Comparison of ENCODE assay signal across 1 cellular context in the genomic region with DNA sequence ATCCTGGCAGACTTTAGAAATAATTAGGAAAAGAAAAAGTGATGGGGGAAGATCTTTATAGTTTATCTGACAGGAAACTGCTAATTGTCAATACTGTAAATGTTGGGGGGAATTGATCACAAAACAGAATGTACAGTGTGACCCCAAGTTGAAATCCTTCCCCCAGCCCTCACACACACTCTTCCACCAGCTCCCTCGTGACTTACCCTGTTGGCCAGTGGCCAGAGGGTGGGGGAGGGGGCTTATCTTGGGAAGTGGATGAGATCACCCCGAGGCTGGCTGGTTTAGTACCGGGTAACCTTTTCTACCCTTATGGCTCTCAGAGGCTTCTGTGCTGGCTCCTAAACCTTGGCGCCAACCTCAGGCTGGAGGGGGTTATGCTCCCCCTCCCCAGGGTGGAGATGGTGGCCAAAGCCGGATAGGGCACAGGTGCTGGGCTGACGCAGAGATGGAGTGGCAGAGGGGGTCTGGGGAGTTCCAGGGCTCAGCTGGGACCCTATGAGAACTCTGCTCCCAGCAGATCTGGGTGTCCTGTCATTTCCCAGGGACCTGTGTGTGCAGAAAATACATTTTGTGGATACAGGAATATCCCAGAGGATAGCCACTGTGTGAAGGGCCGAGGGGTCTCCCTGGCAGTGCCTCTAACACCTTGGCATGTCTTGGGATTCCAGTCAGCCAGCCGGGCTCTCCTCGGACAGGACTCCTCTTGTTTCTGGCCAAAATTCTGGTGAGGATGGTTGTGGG.
TF ChIP-seq lines count a peak whose summit lies in the region.

No MANE protein-coding gene starts in this region.

TF ChIP-seq in HepG2, 621 proteins besides CTCF, POLR2A, EP300 and RAD21 (continues in another document):
- TF ChIP-seq TBX2 (CRISPR knock-in tag; IDR thresholded peaks at IDR 0.05; ENCODE audit: borderline replicate concordance): peak; percentile 12; the same call in 1 of the 2 replicates
- no peak for TF ChIP-seq TBX3 (IDR thresholded peaks at IDR 0.05; ENCODE audit: borderline replicate concordance)
- no peak for TF ChIP-seq ZFP90 (CRISPR knock-in tag; IDR thresholded peaks at IDR 0.05; ENCODE audit: borderline replicate concordance)
- TF ChIP-seq ZNF224 (CRISPR knock-in tag; IDR thresholded peaks at IDR 0.05): no peak
- no peak for TF ChIP-seq RBFOX2 (IDR thresholded peaks at IDR 0.05; ENCODE audit: low read depth, low read length)
- TF ChIP-seq, protein P1, sequence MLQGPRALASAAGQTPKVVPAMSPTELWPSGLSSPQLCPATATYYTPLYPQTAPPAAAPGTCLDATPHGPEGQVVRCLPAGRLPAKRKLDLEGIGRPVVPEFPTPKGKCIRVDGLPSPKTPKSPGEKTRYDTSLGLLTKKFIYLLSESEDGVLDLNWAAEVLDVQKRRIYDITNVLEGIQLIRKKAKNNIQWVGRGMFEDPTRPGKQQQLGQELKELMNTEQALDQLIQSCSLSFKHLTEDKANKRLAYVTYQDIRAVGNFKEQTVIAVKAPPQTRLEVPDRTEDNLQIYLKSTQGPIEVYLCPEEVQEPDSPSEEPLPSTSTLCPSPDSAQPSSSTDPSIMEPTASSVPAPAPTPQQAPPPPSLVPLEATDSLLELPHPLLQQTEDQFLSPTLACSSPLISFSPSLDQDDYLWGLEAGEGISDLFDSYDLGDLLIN (CRISPR knock-in tag; IDR thresholded peaks at IDR 0.05; ENCODE audit: borderline replicate concordance): no peak
- TF ChIP-seq ZNF232 (CRISPR knock-in tag; IDR thresholded peaks at IDR 0.05; ENCODE audit: borderline replicate concordance): no peak
- TF ChIP-seq ZNF260 (CRISPR knock-in tag; IDR thresholded peaks at IDR 0.05; ENCODE audit: borderline replicate concordance, low read depth): no peak
- peak; percentile 37; the same call in 1 of the 2 replicates for TF ChIP-seq KDM2A (CRISPR knock-in tag; IDR thresholded peaks at IDR 0.05; ENCODE audit: borderline replicate concordance, low read depth)
- TF ChIP-seq ZNF724P (CRISPR knock-in tag; IDR thresholded peaks at IDR 0.05; ENCODE audit: borderline replicate concordance): no peak
- TF ChIP-seq, protein P2, sequence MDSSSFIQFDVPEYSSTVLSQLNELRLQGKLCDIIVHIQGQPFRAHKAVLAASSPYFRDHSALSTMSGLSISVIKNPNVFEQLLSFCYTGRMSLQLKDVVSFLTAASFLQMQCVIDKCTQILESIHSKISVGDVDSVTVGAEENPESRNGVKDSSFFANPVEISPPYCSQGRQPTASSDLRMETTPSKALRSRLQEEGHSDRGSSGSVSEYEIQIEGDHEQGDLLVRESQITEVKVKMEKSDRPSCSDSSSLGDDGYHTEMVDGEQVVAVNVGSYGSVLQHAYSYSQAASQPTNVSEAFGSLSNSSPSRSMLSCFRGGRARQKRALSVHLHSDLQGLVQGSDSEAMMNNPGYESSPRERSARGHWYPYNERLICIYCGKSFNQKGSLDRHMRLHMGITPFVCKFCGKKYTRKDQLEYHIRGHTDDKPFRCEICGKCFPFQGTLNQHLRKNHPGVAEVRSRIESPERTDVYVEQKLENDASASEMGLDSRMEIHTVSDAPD (CRISPR knock-in tag; IDR thresholded peaks at IDR 0.05): no peak
- TF ChIP-seq, protein P3, sequence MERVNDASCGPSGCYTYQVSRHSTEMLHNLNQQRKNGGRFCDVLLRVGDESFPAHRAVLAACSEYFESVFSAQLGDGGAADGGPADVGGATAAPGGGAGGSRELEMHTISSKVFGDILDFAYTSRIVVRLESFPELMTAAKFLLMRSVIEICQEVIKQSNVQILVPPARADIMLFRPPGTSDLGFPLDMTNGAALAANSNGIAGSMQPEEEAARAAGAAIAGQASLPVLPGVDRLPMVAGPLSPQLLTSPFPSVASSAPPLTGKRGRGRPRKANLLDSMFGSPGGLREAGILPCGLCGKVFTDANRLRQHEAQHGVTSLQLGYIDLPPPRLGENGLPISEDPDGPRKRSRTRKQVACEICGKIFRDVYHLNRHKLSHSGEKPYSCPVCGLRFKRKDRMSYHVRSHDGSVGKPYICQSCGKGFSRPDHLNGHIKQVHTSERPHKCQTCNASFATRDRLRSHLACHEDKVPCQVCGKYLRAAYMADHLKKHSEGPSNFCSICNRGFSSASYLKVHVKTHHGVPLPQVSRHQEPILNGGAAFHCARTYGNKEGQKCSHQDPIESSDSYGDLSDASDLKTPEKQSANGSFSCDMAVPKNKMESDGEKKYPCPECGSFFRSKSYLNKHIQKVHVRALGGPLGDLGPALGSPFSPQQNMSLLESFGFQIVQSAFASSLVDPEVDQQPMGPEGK (CRISPR knock-in tag; IDR thresholded peaks at IDR 0.05): 0 out of 2 replicates have a peak, but pooled peaks have one; percentile 2
- TF ChIP-seq, protein P4, sequence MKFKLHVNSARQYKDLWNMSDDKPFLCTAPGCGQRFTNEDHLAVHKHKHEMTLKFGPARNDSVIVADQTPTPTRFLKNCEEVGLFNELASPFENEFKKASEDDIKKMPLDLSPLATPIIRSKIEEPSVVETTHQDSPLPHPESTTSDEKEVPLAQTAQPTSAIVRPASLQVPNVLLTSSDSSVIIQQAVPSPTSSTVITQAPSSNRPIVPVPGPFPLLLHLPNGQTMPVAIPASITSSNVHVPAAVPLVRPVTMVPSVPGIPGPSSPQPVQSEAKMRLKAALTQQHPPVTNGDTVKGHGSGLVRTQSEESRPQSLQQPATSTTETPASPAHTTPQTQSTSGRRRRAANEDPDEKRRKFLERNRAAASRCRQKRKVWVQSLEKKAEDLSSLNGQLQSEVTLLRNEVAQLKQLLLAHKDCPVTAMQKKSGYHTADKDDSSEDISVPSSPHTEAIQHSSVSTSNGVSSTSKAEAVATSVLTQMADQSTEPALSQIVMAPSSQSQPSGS (CRISPR knock-in tag; IDR thresholded peaks at IDR 0.05): peak; percentile 67; the same call in 1 of the 2 replicates
- no peak for TF ChIP-seq FIP1L1 (IDR thresholded peaks at IDR 0.05; ENCODE audit: borderline replicate concordance, insufficient read depth, low read depth, low read length)
- no peak for TF ChIP-seq MXD4 (CRISPR knock-in tag; IDR thresholded peaks at IDR 0.05)
- TF ChIP-seq JUND (CRISPR knock-in tag; IDR thresholded peaks at IDR 0.05): peak; percentile 74; the same call in 1 of the 2 replicates
- TF ChIP-seq HCFC1 (IDR thresholded peaks at IDR 0.05; ENCODE audit: low read depth, low read length): no peak
- no peak for TF ChIP-seq FOXA1 (IDR thresholded peaks at IDR 0.05)
- TF ChIP-seq FOXA1 (CRISPR knock-in tag; IDR thresholded peaks at IDR 0.05): no peak
- no peak for TF ChIP-seq TOPORS (CRISPR knock-in tag; IDR thresholded peaks at IDR 0.05)
- no peak for TF ChIP-seq ZNF792 (CRISPR knock-in tag; IDR thresholded peaks at IDR 0.05)
- peak; percentile 47 for TF ChIP-seq THAP11 (CRISPR knock-in tag; IDR thresholded peaks at IDR 0.05)
- TF ChIP-seq, protein P5, sequence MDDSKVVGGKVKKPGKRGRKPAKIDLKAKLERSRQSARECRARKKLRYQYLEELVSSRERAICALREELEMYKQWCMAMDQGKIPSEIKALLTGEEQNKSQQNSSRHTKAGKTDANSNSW (CRISPR knock-in tag; IDR thresholded peaks at IDR 0.05; ENCODE audit: borderline replicate concordance): no peak
- no peak for TF ChIP-seq KLF15 (CRISPR knock-in tag; IDR thresholded peaks at IDR 0.05; ENCODE audit: borderline replicate concordance)
- TF ChIP-seq, protein P6, sequence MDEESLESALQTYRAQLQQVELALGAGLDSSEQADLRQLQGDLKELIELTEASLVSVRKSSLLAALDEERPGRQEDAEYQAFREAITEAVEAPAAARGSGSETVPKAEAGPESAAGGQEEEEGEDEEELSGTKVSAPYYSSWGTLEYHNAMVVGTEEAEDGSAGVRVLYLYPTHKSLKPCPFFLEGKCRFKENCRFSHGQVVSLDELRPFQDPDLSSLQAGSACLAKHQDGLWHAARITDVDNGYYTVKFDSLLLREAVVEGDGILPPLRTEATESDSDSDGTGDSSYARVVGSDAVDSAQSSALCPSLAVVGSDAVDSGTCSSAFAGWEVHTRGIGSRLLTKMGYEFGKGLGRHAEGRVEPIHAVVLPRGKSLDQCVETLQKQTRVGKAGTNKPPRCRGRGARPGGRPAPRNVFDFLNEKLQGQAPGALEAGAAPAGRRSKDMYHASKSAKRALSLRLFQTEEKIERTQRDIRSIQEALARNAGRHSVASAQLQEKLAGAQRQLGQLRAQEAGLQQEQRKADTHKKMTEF (CRISPR knock-in tag; IDR thresholded peaks at IDR 0.05): peak; percentile 46; the same call in 1 of the 2 replicates
- TF ChIP-seq NPAS2 (CRISPR knock-in tag; IDR thresholded peaks at IDR 0.05; ENCODE audit: borderline replicate concordance): no peak
- TF ChIP-seq, protein P7, sequence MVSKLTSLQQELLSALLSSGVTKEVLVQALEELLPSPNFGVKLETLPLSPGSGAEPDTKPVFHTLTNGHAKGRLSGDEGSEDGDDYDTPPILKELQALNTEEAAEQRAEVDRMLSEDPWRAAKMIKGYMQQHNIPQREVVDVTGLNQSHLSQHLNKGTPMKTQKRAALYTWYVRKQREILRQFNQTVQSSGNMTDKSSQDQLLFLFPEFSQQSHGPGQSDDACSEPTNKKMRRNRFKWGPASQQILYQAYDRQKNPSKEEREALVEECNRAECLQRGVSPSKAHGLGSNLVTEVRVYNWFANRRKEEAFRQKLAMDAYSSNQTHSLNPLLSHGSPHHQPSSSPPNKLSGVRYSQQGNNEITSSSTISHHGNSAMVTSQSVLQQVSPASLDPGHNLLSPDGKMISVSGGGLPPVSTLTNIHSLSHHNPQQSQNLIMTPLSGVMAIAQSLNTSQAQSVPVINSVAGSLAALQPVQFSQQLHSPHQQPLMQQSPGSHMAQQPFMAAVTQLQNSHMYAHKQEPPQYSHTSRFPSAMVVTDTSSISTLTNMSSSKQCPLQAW (CRISPR knock-in tag; IDR thresholded peaks at IDR 0.05): 0 out of 2 replicates have a peak, but pooled peaks have one; percentile 31
- TF ChIP-seq GABPB1 (CRISPR knock-in tag; IDR thresholded peaks at IDR 0.05): no peak; the same call in 1 of the 2 replicates
- TF ChIP-seq ATF7 (IDR thresholded peaks at IDR 0.05): no peak
- peak; percentile 55; the same call in 1 of the 2 replicates for TF ChIP-seq ATF7 (CRISPR knock-in tag; IDR thresholded peaks at IDR 0.05)
- TF ChIP-seq ZNF629 (CRISPR knock-in tag; conservative IDR thresholded peaks at IDR 0.05): no peak
- TF ChIP-seq, protein P8, sequence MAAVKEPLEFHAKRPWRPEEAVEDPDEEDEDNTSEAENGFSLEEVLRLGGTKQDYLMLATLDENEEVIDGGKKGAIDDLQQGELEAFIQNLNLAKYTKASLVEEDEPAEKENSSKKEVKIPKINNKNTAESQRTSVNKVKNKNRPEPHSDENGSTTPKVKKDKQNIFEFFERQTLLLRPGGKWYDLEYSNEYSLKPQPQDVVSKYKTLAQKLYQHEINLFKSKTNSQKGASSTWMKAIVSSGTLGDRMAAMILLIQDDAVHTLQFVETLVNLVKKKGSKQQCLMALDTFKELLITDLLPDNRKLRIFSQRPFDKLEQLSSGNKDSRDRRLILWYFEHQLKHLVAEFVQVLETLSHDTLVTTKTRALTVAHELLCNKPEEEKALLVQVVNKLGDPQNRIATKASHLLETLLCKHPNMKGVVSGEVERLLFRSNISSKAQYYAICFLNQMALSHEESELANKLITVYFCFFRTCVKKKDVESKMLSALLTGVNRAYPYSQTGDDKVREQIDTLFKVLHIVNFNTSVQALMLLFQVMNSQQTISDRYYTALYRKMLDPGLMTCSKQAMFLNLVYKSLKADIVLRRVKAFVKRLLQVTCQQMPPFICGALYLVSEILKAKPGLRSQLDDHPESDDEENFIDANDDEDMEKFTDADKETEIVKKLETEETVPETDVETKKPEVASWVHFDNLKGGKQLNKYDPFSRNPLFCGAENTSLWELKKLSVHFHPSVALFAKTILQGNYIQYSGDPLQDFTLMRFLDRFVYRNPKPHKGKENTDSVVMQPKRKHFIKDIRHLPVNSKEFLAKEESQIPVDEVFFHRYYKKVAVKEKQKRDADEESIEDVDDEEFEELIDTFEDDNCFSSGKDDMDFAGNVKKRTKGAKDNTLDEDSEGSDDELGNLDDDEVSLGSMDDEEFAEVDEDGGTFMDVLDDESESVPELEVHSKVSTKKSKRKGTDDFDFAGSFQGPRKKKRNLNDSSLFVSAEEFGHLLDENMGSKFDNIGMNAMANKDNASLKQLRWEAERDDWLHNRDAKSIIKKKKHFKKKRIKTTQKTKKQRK (IDR thresholded peaks at IDR 0.05; ENCODE audit: low read length): no peak
- TF ChIP-seq, protein P9, sequence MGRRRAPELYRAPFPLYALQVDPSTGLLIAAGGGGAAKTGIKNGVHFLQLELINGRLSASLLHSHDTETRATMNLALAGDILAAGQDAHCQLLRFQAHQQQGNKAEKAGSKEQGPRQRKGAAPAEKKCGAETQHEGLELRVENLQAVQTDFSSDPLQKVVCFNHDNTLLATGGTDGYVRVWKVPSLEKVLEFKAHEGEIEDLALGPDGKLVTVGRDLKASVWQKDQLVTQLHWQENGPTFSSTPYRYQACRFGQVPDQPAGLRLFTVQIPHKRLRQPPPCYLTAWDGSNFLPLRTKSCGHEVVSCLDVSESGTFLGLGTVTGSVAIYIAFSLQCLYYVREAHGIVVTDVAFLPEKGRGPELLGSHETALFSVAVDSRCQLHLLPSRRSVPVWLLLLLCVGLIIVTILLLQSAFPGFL (CRISPR knock-in tag; IDR thresholded peaks at IDR 0.05): no peak
- TF ChIP-seq, protein P10, sequence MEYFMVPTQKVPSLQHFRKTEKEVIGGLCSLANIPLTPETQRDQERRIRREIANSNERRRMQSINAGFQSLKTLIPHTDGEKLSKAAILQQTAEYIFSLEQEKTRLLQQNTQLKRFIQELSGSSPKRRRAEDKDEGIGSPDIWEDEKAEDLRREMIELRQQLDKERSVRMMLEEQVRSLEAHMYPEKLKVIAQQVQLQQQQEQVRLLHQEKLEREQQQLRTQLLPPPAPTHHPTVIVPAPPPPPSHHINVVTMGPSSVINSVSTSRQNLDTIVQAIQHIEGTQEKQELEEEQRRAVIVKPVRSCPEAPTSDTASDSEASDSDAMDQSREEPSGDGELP (IDR thresholded peaks at IDR 0.05; ENCODE audit: borderline replicate concordance, low read depth): 0 out of 2 replicates have a peak, but pooled peaks have one; percentile 11
- TF ChIP-seq ISL2 (CRISPR knock-in tag; IDR thresholded peaks at IDR 0.05): no peak
- 0 out of 2 replicates have a peak, but pooled peaks have one; percentile 9 for TF ChIP-seq ZNF547 (CRISPR knock-in tag; IDR thresholded peaks at IDR 0.05)
- TF ChIP-seq, protein P11, sequence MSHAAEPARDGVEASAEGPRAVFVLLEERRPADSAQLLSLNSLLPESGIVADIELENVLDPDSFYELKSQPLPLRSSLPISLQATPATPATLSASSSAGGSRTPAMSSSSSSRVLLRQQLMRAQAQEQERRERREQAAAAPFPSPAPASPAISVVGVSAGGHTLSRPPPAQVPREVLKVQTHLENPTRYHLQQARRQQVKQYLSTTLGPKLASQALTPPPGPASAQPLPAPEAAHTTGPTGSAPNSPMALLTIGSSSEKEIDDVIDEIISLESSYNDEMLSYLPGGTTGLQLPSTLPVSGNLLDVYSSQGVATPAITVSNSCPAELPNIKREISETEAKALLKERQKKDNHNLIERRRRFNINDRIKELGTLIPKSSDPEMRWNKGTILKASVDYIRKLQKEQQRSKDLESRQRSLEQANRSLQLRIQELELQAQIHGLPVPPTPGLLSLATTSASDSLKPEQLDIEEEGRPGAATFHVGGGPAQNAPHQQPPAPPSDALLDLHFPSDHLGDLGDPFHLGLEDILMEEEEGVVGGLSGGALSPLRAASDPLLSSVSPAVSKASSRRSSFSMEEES (CRISPR knock-in tag; IDR thresholded peaks at IDR 0.05): peak; percentile 95
- TF ChIP-seq ZNF570 (CRISPR knock-in tag; IDR thresholded peaks at IDR 0.05; ENCODE audit: borderline replicate concordance): no peak
- TF ChIP-seq CREB1 (IDR thresholded peaks at IDR 0.05): no peak
- TF ChIP-seq CREB1 (CRISPR knock-in tag; IDR thresholded peaks at IDR 0.05): no peak
- no peak for TF ChIP-seq ZNF17 (CRISPR knock-in tag; IDR thresholded peaks at IDR 0.05)
- TF ChIP-seq, protein P12, sequence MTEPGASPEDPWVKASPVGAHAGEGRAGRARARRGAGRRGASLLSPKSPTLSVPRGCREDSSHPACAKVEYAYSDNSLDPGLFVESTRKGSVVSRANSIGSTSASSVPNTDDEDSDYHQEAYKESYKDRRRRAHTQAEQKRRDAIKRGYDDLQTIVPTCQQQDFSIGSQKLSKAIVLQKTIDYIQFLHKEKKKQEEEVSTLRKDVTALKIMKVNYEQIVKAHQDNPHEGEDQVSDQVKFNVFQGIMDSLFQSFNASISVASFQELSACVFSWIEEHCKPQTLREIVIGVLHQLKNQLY (CRISPR knock-in tag; IDR thresholded peaks at IDR 0.05): no peak
